In genomic region chrX:107574711-107575110, GRCh38 we compare ENCODE assay signal across 17 cellular contexts. TPM values are rescaled to one million over a fixed set of nuclear protein-coding genes. Genes with fewer than 3 reads are reported as not detected.
DNase-seq lines count a peak whose midpoint lies in the region; ATAC-seq and TF ChIP-seq lines count a peak whose summit lies in the region.
"Had no signal": no experiment of that assay in that cellular context is flagged by ENCODE, and none has a peak within 500 bp of the region (broad histone marks: within the 10 kb centered on the region; RNA-seq: fewer than 3 reads in every experiment).

No MANE protein-coding gene starts in this region.

- H3K27me3 Mint-ChIP-seq in Calu3 (ENCODE audit: unreplicated experiment): no peaks in the 10 kb centered on the region

- H3K27ac Mint-ChIP-seq in Calu3 (ENCODE audit: unreplicated experiment): peak overlapping the region; percentile 43

- peak overlapping the region; percentile 17; the same call in 1 of the 2 replicates for H2AFZ ChIP-seq in MM.1S (ENCODE audit: low read length)

- H3K4me1 ChIP-seq in MM.1S (ENCODE audit: low read length) (no peaks in the 10 kb centered on the region), body of pancreas (peaks cover 7% of the 10 kb centered on the region), SJCRH30 (no peaks in the 10 kb centered on the region)
- H3K4me1 ChIP-seq: sigmoid colon, suprapubic skin had no signal

- no peak for TF ChIP-seq POLR2A in body of pancreas (IDR thresholded peaks at IDR 0.05)

- no TSS peak for BruUV-seq in Calu3 (replicated peaks; lab: Mats Ljungman, UMichigan)

- intact Hi-C loops in Calu3 (cut with micrococcal nuclease; ENCODE audit: unreplicated experiment) (no loop called here), body of pancreas (cut with DNase I) (no loop called here)

- H3K27ac ChIP-seq in MM.1S (ENCODE audit: low read length) (no peak overlapping the region), body of pancreas (peak overlapping the region; percentile 2 to 64 (median 29)), WERI-Rb-1 (no peak overlapping the region), SJCRH30 (no peak overlapping the region)
- H3K27ac ChIP-seq: sigmoid colon, suprapubic skin had no signal

- H3K36me3 Mint-ChIP-seq in Calu3 (ENCODE audit: insufficient read depth, unreplicated experiment): no peaks in the 10 kb centered on the region

- TF ChIP-seq CTCF in Calu3 (IDR thresholded peaks at IDR 0.05; ENCODE audit: unreplicated experiment) (no peak), MM.1S (IDR thresholded peaks at IDR 0.05; ENCODE audit: low read length) (no peak), body of pancreas (IDR thresholded peaks at IDR 0.05) (no peak), WERI-Rb-1 (IDR thresholded peaks at IDR 0.05; ENCODE audit: low read depth, low read length) (no peak)

- peaks cover 4% of the 10 kb centered on the region for H3K9me3 Mint-ChIP-seq in Calu3 (ENCODE audit: low read depth, unreplicated experiment)

- CTCF ChIA-PET in Calu3 (lab: Charles Lee): no interaction called here

- H3K79me2 ChIP-seq in MM.1S (ENCODE audit: low read length): no peaks in the 10 kb centered on the region

- H3K36me3 ChIP-seq in MM.1S (replicated peaks; ENCODE audit: insufficient read depth, low read length): no peaks in the 10 kb centered on the region
- no peaks in the 10 kb centered on the region for H3K36me3 ChIP-seq in body of pancreas (replicated peaks in 1 of 2; ENCODE audit: insufficient read depth in 1 of 2, low read depth in 2 of 2)
- H3K36me3 ChIP-seq in WERI-Rb-1: no peaks in the 10 kb centered on the region
- no peaks in the 10 kb centered on the region for H3K36me3 ChIP-seq in SJCRH30
- H3K36me3 ChIP-seq: sigmoid colon, suprapubic skin had no signal

- H3F3A ChIP-seq in MM.1S (ENCODE audit: insufficient read depth, low read length): no peaks in the 10 kb centered on the region

- H3K4me3 Mint-ChIP-seq in Calu3 (ENCODE audit: low read depth, unreplicated experiment): no peak overlapping the region

- H3K9me3 ChIP-seq in MM.1S (replicated peaks; ENCODE audit: insufficient read depth, low read length) (no peaks in the 10 kb centered on the region), body of pancreas (no peaks in the 10 kb centered on the region), WERI-Rb-1 (ENCODE audit: severe bottlenecking) (no peaks in the 10 kb centered on the region), SJCRH30 (replicated peaks) (no peaks in the 10 kb centered on the region)
- H3K9me3 ChIP-seq: sigmoid colon, suprapubic skin had no signal

- H3K4me2 ChIP-seq in MM.1S (ENCODE audit: low read depth, low read length): no peak overlapping the region

- no peaks in the 10 kb centered on the region for H4K20me1 ChIP-seq in MM.1S (ENCODE audit: insufficient read depth, low read length)

- no peak overlapping the region for H3K9ac ChIP-seq in MM.1S (ENCODE audit: low read length)

- peaks cover 25% of the 10 kb centered on the region for H3K4me1 Mint-ChIP-seq in Calu3 (ENCODE audit: low read depth, unreplicated experiment)

- H3K27me3 ChIP-seq in MM.1S (replicated peaks; ENCODE audit: insufficient read depth, low read length): no peaks in the 10 kb centered on the region
- no peaks in the 10 kb centered on the region for H3K27me3 ChIP-seq in body of pancreas
- no peaks in the 10 kb centered on the region for H3K27me3 ChIP-seq in WERI-Rb-1 (ENCODE audit: insufficient read depth, low read depth, severe bottlenecking)
- H3K27me3 ChIP-seq in SJCRH30: no peaks in the 10 kb centered on the region
- H3K27me3 ChIP-seq: sigmoid colon, suprapubic skin had no signal

- no peaks in the 10 kb centered on the region for H3K9me2 ChIP-seq in MM.1S (replicated peaks; ENCODE audit: insufficient read depth, low read length)

- DNase-seq in Calu3: no peak
- DNase-seq in MM.1S: no peak
- no peak for DNase-seq in body of pancreas
- peak; percentile 57 for DNase-seq in kidney tubule cell (ENCODE audit: low spot score)
- DNase-seq in WERI-Rb-1: no peak
- DNase-seq in SKM-1 treated with dmso at 0.1 percent for 144 hours (lab: John Stamatoyannopoulos, UW; ENCODE audit: unreplicated experiment): no peak
- DNase-seq in SJCRH30: no peak
- DNase-seq: activated CD4-positive, alpha-beta T cell treated with anti-CD3 and anti-CD28 coated beads for 48 hours; activated CD8-positive, alpha-beta memory T cell treated with anti-CD3 and anti-CD28 coated beads, Interleukin-2, amount 50 U/mL, for 48 hours; activated naive CD4-positive, alpha-beta T cell treated with Interleukin-2 at 50 U/mL for 16 hours; NCI-H1092; SIG-M5; sigmoid colon; stimulated activated CD4-positive, alpha-beta T cell treated with anti-CD3 and anti-CD28 coated beads, Interleukin-4, amount 100 ng/mL, for 1 hour; T1000 had no signal

- no peak for ATAC-seq in body of pancreas
- no peak for ATAC-seq in HG03139 (IDR thresholded peaks at IDR 0.05; ENCODE audit: unreplicated experiment)

- H3K4me3 ChIP-seq in MM.1S (ENCODE audit: low read length) (no peak overlapping the region), body of pancreas (no peak overlapping the region), WERI-Rb-1 (ENCODE audit: low read depth, low read length) (no peak overlapping the region), SJCRH30 (no peak overlapping the region)
- H3K4me3 ChIP-seq: sigmoid colon, suprapubic skin had no signal

RNA-seq across cellular contexts. Expression of gene PRPS1, which starts 53.6 kb away (rescaled TPM):
- 62.5 and 72.5 TPM in 2 replicates for total RNA-seq in Calu3 (2022)
- total RNA-seq in body of pancreas: 10 to 100 TPM in 1 of 2 donors, 1 to 10 TPM in 1; 6.5 to 18.1 TPM
- 68.5 and 69.7 TPM in 2 replicates for total RNA-seq in SJCRH30 (2014; rRNA removed; shearing (Covaris generic))

Comparison
In these comparisons a context has a peak if more than half of its experiments do, and no peak if none do; other contexts are left out.
1. H3K27ac ChIP-seq: peak in body of pancreas (4 of 4); none in MM.1S (single experiment), WERI-Rb-1 (single experiment) and SJCRH30 (single experiment).